27 cellular contexts compared by ENCODE assay signal in genomic region chr2:239576784-239577183, GRCh38.
A peak's percentile ranks its signal among the peaks of the same experiment; 100 is the strongest.
DNase-seq lines count a peak whose midpoint lies in the region; ATAC-seq, FAIRE-seq and TF ChIP-seq lines count a peak whose summit lies in the region.
"Had no signal": no experiment of that assay in that cellular context is flagged by ENCODE, and none has a peak within 500 bp of the region (broad histone marks: within the 10 kb centered on the region; RNA-seq: fewer than 3 reads in every experiment).

No MANE protein-coding gene starts in this region.

- POLR2A ChIA-PET in HepG2 (lab: Yijun Ruan, JAX), result interaction anchor here (1.4 kb wide), 1 partner anchor 176 kb away, joined by 3 read pairs; the partner anchor contains the start of gene HDAC4

- TF ChIP-seq CTCF in CD14-positive monocyte (IDR thresholded peaks at IDR 0.05) (no peak), HepG2 (CRISPR knock-in tag; IDR thresholded peaks at IDR 0.05) (no peak), neural progenitor cell (IDR thresholded peaks at IDR 0.05) (no peak)

- CTCF ChIA-PET in HepG2 (lab: Yijun Ruan, JAX; ENCODE audit: low intra/inter-chr PET ratio, low total read pairs), result no interaction called here

- no peak for TF ChIP-seq RAD21 in HepG2 (CRISPR knock-in tag; IDR thresholded peaks at IDR 0.05)

- H3K27me3 ChIP-seq in BLaER1 (no peaks in the 10 kb centered on the region), HepG2 (ENCODE audit: control insufficient read depth in 1 of 2, insufficient read depth in 2 of 2, low read length in 2 of 2) (peaks cover 2 to 16% of the 10 kb centered on the region in 2 experiments; a peak in 3 of 5 replicates), neural progenitor cell (no peaks in the 10 kb centered on the region)
- H3K27me3 ChIP-seq: BE2C had no signal

- H3K27ac Mint-ChIP-seq in CD14-positive monocyte (no peak overlapping the region), neural progenitor cell (peak overlapping the region; percentile 2)
- H3K27ac Mint-ChIP-seq: CD4-positive, alpha-beta T cell; CD8-positive, alpha-beta memory T cell; HFFc6 had no signal

- H3K4me3 Mint-ChIP-seq in CD14-positive monocyte, result no peak overlapping the region
- H3K4me3 Mint-ChIP-seq in neural progenitor cell, result no peak overlapping the region
- H3K4me3 Mint-ChIP-seq: CD4-positive, alpha-beta T cell; CD8-positive, alpha-beta memory T cell; HFFc6 had no signal

- BruUV-seq in HepG2 (replicated peaks; lab: Mats Ljungman, UMichigan), result no TSS peak

- H3K9me3 Mint-ChIP-seq in CD14-positive monocyte (peaks cover 0 to 9% (median 6%) of the 10 kb centered on the region in 7 donors), neural progenitor cell (peaks cover 2% of the 10 kb centered on the region)
- H3K9me3 Mint-ChIP-seq: CD4-positive, alpha-beta T cell; CD8-positive, alpha-beta memory T cell had no signal

- FAIRE-seq in HepG2 (lab: Jason Lieb, UNC), result no peak
- FAIRE-seq: A549, G401.6, GM12878, GM18507, H54 had no signal

- H3K4me2 ChIP-seq in BLaER1 (peak overlapping the region; percentile 64), HepG2 (ENCODE audit: low read depth, low read length) (no peak overlapping the region), neural progenitor cell (no peak overlapping the region)
- H3K4me2 ChIP-seq: A549 had no signal

- H3K79me2 ChIP-seq in HepG2 (ENCODE audit: insufficient read depth, low read length) (no peaks in the 10 kb centered on the region), neural progenitor cell (ENCODE audit: low read depth) (no peaks in the 10 kb centered on the region)

- TF ChIP-seq EP300 in HepG2 (IDR thresholded peaks at IDR 0.05; ENCODE audit: low read depth in 2 of 2, low read length in 2 of 2), result no peak
- no peak for TF ChIP-seq EP300 in HepG2 (CRISPR knock-in tag; IDR thresholded peaks at IDR 0.05; ENCODE audit: borderline replicate concordance)

- in situ Hi-C loops in HepG2 (cut with HindIII; ENCODE audit: extremely low pct_ligation_motif_present, low pct_unique_long_range_greater_than_20kb), result no loop called here

- no peaks in the 10 kb centered on the region for H3F3A ChIP-seq in neural progenitor cell (ENCODE audit: low read depth)

- H3K36me3 Mint-ChIP-seq in CD14-positive monocyte (no peaks in the 10 kb centered on the region), neural progenitor cell (no peaks in the 10 kb centered on the region)
- H3K36me3 Mint-ChIP-seq: CD8-positive, alpha-beta memory T cell had no signal

- H3K4me1 ChIP-seq in BLaER1 (peaks cover 46% of the 10 kb centered on the region), HepG2 (ENCODE audit: insufficient read depth, low read length) (peaks cover 75% of the 10 kb centered on the region), neural progenitor cell (peaks cover 7% of the 10 kb centered on the region)
- H3K4me1 ChIP-seq: A549, BE2C, HAP-1 had no signal

- H4K20me1 ChIP-seq in BLaER1 (no peaks in the 10 kb centered on the region), HepG2 (ENCODE audit: insufficient read depth, low read length) (no peaks in the 10 kb centered on the region), neural progenitor cell (ENCODE audit: low read depth) (no peaks in the 10 kb centered on the region)

- peak; percentile 3 for DNase-seq in CD14-positive monocyte (ENCODE audit: low spot score)
- DNase-seq in HepG2 (ENCODE audit: low spot score), result no peak
- no peak for DNase-seq in neural progenitor cell (ENCODE audit: low spot score)
- no peak for DNase-seq in GDM1 (lab: John Stamatoyannopoulos, UW)
- DNase-seq in MV-4-11 (lab: John Stamatoyannopoulos, UW), result no peak
- DNase-seq: 8988T; ACHN; AML-193; Calu3; CD4-positive, alpha-beta T cell; COR-L47; DMS53; DMS79 treated with DMSO at 0.1 percent for 48 hours; GOT3; HFFc6 had no signal

- H3K4me3 ChIP-seq in BLaER1 (no peak overlapping the region), HepG2 (replicated peaks in 1 of 3; ENCODE audit: insufficient read depth in 1 of 3, low read depth in 2 of 3, low read length in 3 of 3) (no peak overlapping the region), neural progenitor cell (no peak overlapping the region)
- H3K4me3 ChIP-seq: A549, GM12878, HAP-1 had no signal

- ATAC-seq in HepG2 (no peak), HG03442 (IDR thresholded peaks at IDR 0.05; ENCODE audit: unreplicated experiment) (no peak), HG03469 (IDR thresholded peaks at IDR 0.05; ENCODE audit: unreplicated experiment) (no peak)
- ATAC-seq: A549, GM12878 had no signal

- H3K27me3 Mint-ChIP-seq in CD14-positive monocyte (ENCODE audit: low read depth in 3 of 3), result peaks cover 4 to 6% (median 5%) of the 10 kb centered on the region in 3 donors
- peaks cover 7% of the 10 kb centered on the region for H3K27me3 Mint-ChIP-seq in neural progenitor cell (ENCODE audit: insufficient read depth, low read depth)
- H3K27me3 Mint-ChIP-seq: CD4-positive, alpha-beta T cell had no signal

- H3K9ac ChIP-seq in BLaER1, result no peak overlapping the region
- no peak overlapping the region for H3K9ac ChIP-seq in HepG2 (ENCODE audit: insufficient read depth, low read depth, low read length)
- H3K9ac ChIP-seq in neural progenitor cell, result no peak overlapping the region

- no peak overlapping the region for H2AFZ ChIP-seq in HepG2 (ENCODE audit: low read length)
- H2AFZ ChIP-seq in neural progenitor cell (replicated peaks), result no peak overlapping the region

- intact Hi-C loops in CD14-positive monocyte (cut with micrococcal nuclease) (no loop called here), HepG2 (cut with micrococcal nuclease; ENCODE audit: unreplicated experiment) (no loop called here)

- no peaks in the 10 kb centered on the region for H3K9me3 ChIP-seq in BLaER1
- H3K9me3 ChIP-seq in HepG2 (ENCODE audit: low read length), result peaks cover 7% of the 10 kb centered on the region; the same call in 1 of the 2 replicates
- H3K9me3 ChIP-seq in neural progenitor cell (ENCODE audit: low read depth), result no peaks in the 10 kb centered on the region
- H3K9me3 ChIP-seq: A549, BE2C, HAP-1 had no signal

- peaks cover 3% of the 10 kb centered on the region for H3K4me1 Mint-ChIP-seq in CD14-positive monocyte
- H3K4me1 Mint-ChIP-seq in neural progenitor cell, result peaks cover 13% of the 10 kb centered on the region
- H3K4me1 Mint-ChIP-seq: CD8-positive, alpha-beta memory T cell had no signal

- no peaks in the 10 kb centered on the region for H3K36me3 ChIP-seq in BLaER1
- H3K36me3 ChIP-seq in HepG2 (replicated peaks in 1 of 2; ENCODE audit: control insufficient read depth in 1 of 2, insufficient read depth in 2 of 2, low read length in 2 of 2), result no peaks in the 10 kb centered on the region
- H3K36me3 ChIP-seq in neural progenitor cell, result no peaks in the 10 kb centered on the region
- H3K36me3 ChIP-seq: BE2C, HAP-1 had no signal

- H3K27ac ChIP-seq in BLaER1 (no peak overlapping the region), HepG2 (ENCODE audit: extremely low read length, insufficient read depth, low read length) (no peak overlapping the region), neural progenitor cell (no peak overlapping the region)
- H3K27ac ChIP-seq: A549, C4-2B had no signal

- 70% methylated on average over 6 of the region's 6 CpGs for WGBS in HepG2 (ENCODE audit: low lambda C conversion rate)

- TF ChIP-seq POLR2A in HepG2 (IDR thresholded peaks at IDR 0.05; ENCODE audit: insufficient read depth in 1 of 2, low read depth in 2 of 2, low read length in 2 of 2), result no peak

TF ChIP-seq in HepG2, 621 proteins besides CTCF, POLR2A, EP300 and RAD21:
- TF ChIP-seq ZNF530 (CRISPR knock-in tag; IDR thresholded peaks at IDR 0.05; ENCODE audit: low read depth) (no peak), ZBTB33 (CRISPR knock-in tag; IDR thresholded peaks at IDR 0.05) (peak; percentile 76), HNF4A (CRISPR knock-in tag; IDR thresholded peaks at IDR 0.05) (peak; percentile 68), TRIM24 (CRISPR knock-in tag; IDR thresholded peaks at IDR 0.05) (0 out of 2 replicates have a peak, but pooled peaks have one; percentile 17), SALL1 (CRISPR knock-in tag; IDR thresholded peaks at IDR 0.05) (0 out of 2 replicates have a peak, but pooled peaks have one; percentile 12), ZSCAN29 (CRISPR knock-in tag; conservative IDR thresholded peaks at IDR 0.05) (no peak)
